ENCODE assay signal across 1 cellular context in the genomic region with DNA sequence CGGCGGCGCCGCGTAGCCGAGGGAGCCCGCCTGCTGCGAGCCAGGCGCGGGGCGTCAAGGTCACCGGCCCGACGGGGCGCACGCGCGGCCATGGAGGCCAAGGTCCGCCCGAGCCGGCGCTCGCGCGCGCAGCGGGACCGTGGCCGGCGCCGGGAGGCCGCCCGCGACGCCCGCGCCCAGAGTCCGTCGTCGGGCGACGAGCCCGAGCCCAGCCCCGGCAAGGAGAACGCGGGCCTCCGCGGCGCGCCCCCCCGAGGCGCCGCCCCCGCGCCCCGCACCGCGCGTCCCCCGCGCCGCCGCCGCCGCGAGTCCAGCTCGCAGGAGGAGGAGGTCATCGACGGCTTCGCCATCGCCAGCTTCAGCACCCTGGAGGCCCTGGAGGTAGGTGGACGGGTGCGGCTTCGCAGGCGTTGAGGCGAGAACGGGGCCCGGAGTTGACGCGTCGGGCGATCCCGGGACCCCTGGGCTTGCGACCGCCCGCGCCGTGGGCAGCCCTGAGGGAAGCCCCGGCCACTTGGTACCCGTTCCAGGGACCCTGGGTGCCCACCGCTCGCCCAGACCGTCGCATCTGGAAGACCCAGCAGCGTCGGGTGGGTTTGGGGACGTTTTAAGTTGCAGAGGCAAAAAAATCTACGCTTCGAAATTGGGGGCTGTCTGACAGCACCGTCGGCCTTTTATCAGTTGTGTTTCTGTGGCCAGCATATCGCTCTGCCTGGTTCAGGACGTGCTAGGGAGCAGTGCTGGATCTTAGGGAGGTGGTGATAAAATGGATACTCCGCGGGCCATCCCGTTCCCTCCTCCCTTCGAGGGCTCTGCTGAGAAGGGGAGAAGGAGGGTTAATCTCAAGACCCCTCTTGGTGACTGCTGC.
TF ChIP-seq lines count a peak whose summit lies in the region.

No MANE protein-coding gene starts in this region.

TF ChIP-seq in IMR-90, 13 proteins besides CTCF, POLR2A, EP300 and RAD21:
- TF ChIP-seq FOS (IDR thresholded peaks at IDR 0.05; ENCODE audit: low read depth, low read length) (no peak), MXI1 (IDR thresholded peaks at IDR 0.05; ENCODE audit: borderline replicate concordance, low read depth, low read length) (peak; percentile 26; the same call in 1 of the 2 replicates)
